Comparison of ENCODE assay signal across 16 cellular contexts in genomic region chr6:127177030-127177928, GRCh38. TPM values are rescaled to one million over a fixed set of nuclear protein-coding genes. Genes with fewer than 3 reads are reported as not detected.
DNase-seq lines count a peak whose midpoint lies in the region; ATAC-seq and TF ChIP-seq lines count a peak whose summit lies in the region.
"Had no signal": no experiment of that assay in that cellular context is flagged by ENCODE, and none has a peak within 500 bp of the region (broad histone marks: within the 10 kb centered on the region; RNA-seq: fewer than 3 reads in every experiment).

No MANE protein-coding gene starts in this region.

- ATAC-seq in gastrocnemius medialis = peak; percentile 40 to 48
- no peak for ATAC-seq in GM21825 (IDR thresholded peaks at IDR 0.05; ENCODE audit: unreplicated experiment)
- ATAC-seq in GM21528 (IDR thresholded peaks at IDR 0.05; ENCODE audit: low FRiP score, unreplicated experiment) = no peak
- no peak for ATAC-seq in HG02588 (IDR thresholded peaks at IDR 0.05; ENCODE audit: unreplicated experiment)

- H3K36me3 ChIP-seq in adipocyte (ENCODE audit: control insufficient read depth, insufficient read depth, low read length, severe bottlenecking) = no peaks in the 10 kb centered on the region
- H3K36me3 ChIP-seq in gastrocnemius medialis = no peaks in the 10 kb centered on the region
- H3K36me3 ChIP-seq: esophagus muscularis mucosa had no signal

- peak overlapping the region; percentile 44 for H3K9ac ChIP-seq in adipocyte (ENCODE audit: low read length)

- intact Hi-C loops in gastrocnemius medialis (cut with DNase I; ENCODE audit: low total_unique reads) = no loop called here

- H3K9me3 ChIP-seq in adipocyte (ENCODE audit: control insufficient read depth, low read length) = no peaks in the 10 kb centered on the region
- H3K9me3 ChIP-seq in gastrocnemius medialis = no peaks in the 10 kb centered on the region
- H3K9me3 ChIP-seq: esophagus muscularis mucosa had no signal

- H3K27ac ChIP-seq in gastrocnemius medialis = peak overlapping the region; percentile 24 to 58 (median 42)

- H3K27me3 ChIP-seq in adipocyte (replicated peaks; ENCODE audit: control insufficient read depth, insufficient read depth, low read length) = no peaks in the 10 kb centered on the region
- no peaks in the 10 kb centered on the region for H3K27me3 ChIP-seq in gastrocnemius medialis
- H3K27me3 ChIP-seq: esophagus muscularis mucosa had no signal

- peak; percentile 84 for DNase-seq in EL
- DNase-seq in adipocyte (ENCODE audit: low read depth) = peak; percentile 87
- peak; percentile 91 for DNase-seq in fibroblast of the aortic adventitia (ENCODE audit: low read depth)
- DNase-seq in gastrocnemius medialis = no peak
- DNase-seq in stimulated activated CD8-positive, alpha-beta memory T cell treated with anti-CD3 and anti-CD28 coated beads, Interleukin-4, amount 100 ng/mL, for 48 hours = no peak
- DNase-seq: activated naive CD4-positive, alpha-beta T cell treated with Interleukin-2 at 50 U/mL for 16 hours; CD4-positive, alpha-beta memory T cell; NCI-H1092; NCI-H2227 treated with DMSO at 0.1 percent for 48 hours; stimulated activated naive CD4-positive, alpha-beta T cell treated with Interleukin-2 at 50 U/mL for 16 hours had no signal

- TF ChIP-seq CTCF in fibroblast of the aortic adventitia (IDR thresholded peaks at IDR 0.05; ENCODE audit: insufficient read depth, low read length) (no peak), gastrocnemius medialis (IDR thresholded peaks at IDR 0.05 in 4 of 5, conservative IDR thresholded peaks at IDR 0.05 in 1 of 5) (no peak)

- H3K4me3 ChIP-seq in adipocyte (ENCODE audit: low read length) = peak overlapping the region; percentile 30
- no peak overlapping the region for H3K4me3 ChIP-seq in fibroblast of the aortic adventitia (ENCODE audit: low read depth, low read length)
- H3K4me3 ChIP-seq in gastrocnemius medialis = no peak overlapping the region
- H3K4me3 ChIP-seq: esophagus muscularis mucosa had no signal

- TF ChIP-seq POLR2A in gastrocnemius medialis (IDR thresholded peaks at IDR 0.05) = no peak

- H3K4me1 ChIP-seq in adipocyte (ENCODE audit: control insufficient read depth, insufficient read depth, low read length) (peaks cover 40% of the 10 kb centered on the region), gastrocnemius medialis (peaks cover 15 to 26% of the 10 kb centered on the region in 2 donors)

- in situ Hi-C loops in gastrocnemius medialis (cut with MboI; ENCODE audit: low sequenced_read_pairs in 4 of 4) = loop anchor here in 1 of 4 donors (25.0 kb wide), 2 partner anchors 285 to 365 kb away; partner anchors contain the start of gene KIAA0408

RNA-seq across cellular contexts. Expression of gene RSPO3, which starts 58.8 kb away (rescaled TPM):
- total RNA-seq in fibroblast of the aortic adventitia (ENCODE audit: low replicate concordance) (2.5 and 7.9 TPM in 2 replicates), gastrocnemius medialis (10 to 100 TPM in 1 of 4 donors, 1 to 10 TPM in 3; 4.8 to 30.5 (median 7.2) TPM)
- total RNA-seq: CD4-positive, alpha-beta memory T cell; mononuclear cell; SK-MEL-5 had no signal

Comparison
In these comparisons a context has a peak if more than half of its experiments do, and no peak if none do; other contexts are left out.
1. DNase-seq: peak in EL (single experiment), adipocyte (single experiment) and fibroblast of the aortic adventitia (single experiment); none in gastrocnemius medialis (0 of 2) and stimulated activated CD8-positive, alpha-beta memory T cell treated with anti-CD3 and anti-CD28 coated beads, Interleukin-4, amount 100 ng/mL, for 48 hours (single experiment).
2. ATAC-seq: peak in gastrocnemius medialis (2 of 2); none in GM21825 (single experiment), GM21528 (single experiment) and HG02588 (single experiment).